ENCODE assay signal across 26 cellular contexts in the genomic region with DNA sequence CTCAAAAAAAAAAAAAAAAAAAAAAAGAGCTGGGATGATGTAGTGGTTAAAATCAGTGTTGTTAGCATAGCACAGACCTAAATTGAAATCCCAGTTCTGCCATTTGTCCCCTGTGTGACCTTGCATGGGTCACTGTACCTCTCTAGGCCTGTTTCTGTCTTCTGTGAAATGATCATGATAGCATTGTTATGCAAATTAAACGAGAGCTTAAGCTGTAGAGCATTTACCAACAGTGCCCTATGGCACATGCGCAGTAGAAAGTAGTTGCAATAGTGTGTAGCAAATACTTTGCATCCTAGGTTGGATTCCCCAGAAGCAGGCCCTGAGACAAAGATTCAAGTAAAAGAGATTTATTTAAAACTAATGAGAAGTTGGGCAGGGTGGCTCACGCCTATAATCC. TPM values are rescaled to one million over a fixed set of nuclear protein-coding genes. Genes with fewer than 3 reads are reported as not detected.
"Had no signal": no experiment of that assay in that cellular context is flagged by ENCODE, and none has a peak within 500 bp of the region (broad histone marks: within the 10 kb centered on the region; RNA-seq: fewer than 3 reads in every experiment).

No MANE protein-coding gene starts in this region.

- DNase-seq: IMR-90, Kasumi-1, MV-4-11, NCI-H1048, NCI-H1105, NCI-H1417, NCI-H1436 treated with DMSO at 0.1 percent for 48 hours, NCI-H1694, NCI-H187 treated with DMSO at 0.1 percent for 48 hours, NCI-H2029 treated with DMSO at 0.1 percent for 48 hours, NCI-H2171 treated with DMSO at 0.1 percent for 48 hours, NCI-H345, NCI-H446 treated with DMSO at 0.1 percent for 48 hours, NCI-H510A treated with DMSO at 0.1 percent for 48 hours, NCI-H526, NCI-H748 treated with DMSO at 0.1 percent for 48 hours, Right ventricle myocardium superior, RPMI8226, SIG-M5 had no signal

- H3K4me3 ChIP-seq: SJSA1, SK-N-MC had no signal

- H3K9me3 ChIP-seq: SJSA1 had no signal

- H3K27me3 ChIP-seq: SJSA1 had no signal

- H3K9ac ChIP-seq: KMS-11 had no signal

- H3K27ac ChIP-seq: KMS-11, SJSA1, SK-N-MC had no signal

- H3K36me3 ChIP-seq: SJSA1 had no signal

- ATAC-seq: HepG2 had no signal

- H3K4me2 ChIP-seq: KMS-11 had no signal

- FAIRE-seq: HepG2, RCC 7860 had no signal

RNA-seq across cellular contexts. Expression of gene PSORS1C2, which starts 7.3 kb away (rescaled TPM):
- total RNA-seq: HepG2, HT1080, IMR-90, M059J, Right ventricle myocardium superior, SJSA1 had no signal
- polyA plus RNA-seq: HepG2, IMR-90 had no signal

RNA-seq across cellular contexts. Expression of gene CDSN, which starts 11.3 kb away (rescaled TPM):
- total RNA-seq: HepG2, HT1080, IMR-90, M059J, Right ventricle myocardium superior, SJSA1 had no signal
- polyA plus RNA-seq: HepG2, IMR-90 had no signal

RNA-seq across cellular contexts. Expression of gene C6orf15, which starts 19.2 kb away (rescaled TPM):
- total RNA-seq: HepG2, HT1080, IMR-90, M059J, Right ventricle myocardium superior, SJSA1 had no signal
- polyA plus RNA-seq: HepG2, IMR-90 had no signal
